ENCODE assay signal across 23 cellular contexts in the genomic region with DNA sequence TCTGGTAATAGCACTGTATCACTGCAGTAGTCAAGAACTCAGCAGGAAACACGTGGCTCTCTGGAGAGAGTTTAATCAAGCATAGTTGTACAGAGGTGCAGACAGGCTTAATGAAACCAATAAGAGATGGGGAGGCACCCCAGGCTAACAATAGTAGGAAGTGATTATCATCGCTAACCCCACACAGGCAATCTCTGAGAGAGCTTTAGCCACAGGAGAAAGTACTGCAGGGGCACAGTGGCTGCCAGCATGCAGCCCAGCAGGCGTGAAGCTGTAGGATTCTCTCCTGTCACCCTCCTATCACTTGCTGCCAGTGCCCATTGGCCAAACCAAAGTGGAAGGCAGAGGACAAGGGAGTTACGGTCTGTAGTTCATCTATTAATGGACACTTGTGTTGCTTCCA.
DNase-seq lines count a peak whose midpoint lies in the region; ATAC-seq and TF ChIP-seq lines count a peak whose summit lies in the region.
"Had no signal": no experiment of that assay in that cellular context is flagged by ENCODE, and none has a peak within 500 bp of the region (broad histone marks: within the 10 kb centered on the region; RNA-seq: fewer than 3 reads in every experiment).

No MANE protein-coding gene starts in this region.

- no peak for TF ChIP-seq CTCF in glutamatergic neuron (IDR thresholded peaks at IDR 0.05; ENCODE audit: partially characterized antibody, unreplicated experiment)
- TF ChIP-seq CTCF in smooth muscle cell (IDR thresholded peaks at IDR 0.05; ENCODE audit: borderline replicate concordance, insufficient read depth, poor library complexity, severe bottlenecking) = no peak

- H3K9ac ChIP-seq in smooth muscle cell (ENCODE audit: low read depth) = no peak overlapping the region

- H3K36me3 Mint-ChIP-seq in glutamatergic neuron (ENCODE audit: unreplicated experiment) = no peaks in the 10 kb centered on the region
- no peaks in the 10 kb centered on the region for H3K36me3 Mint-ChIP-seq in stimulated activated memory B cell treated with anti-CD40 and anti-IgM and Interleukin-4, amounts not matched to agents 10 μg/mL and 1 μg/mL and 100 μg/mL, for 72 hours
- H3K36me3 Mint-ChIP-seq: natural killer cell treated with Interleukin-12 subunit alpha and Interleukin-12 subunit beta and Interleukin-15 and Interleukin-18, amount 100 ng/mL, for 72 hours had no signal

- peaks cover 1% of the 10 kb centered on the region for H3K9me3 Mint-ChIP-seq in glutamatergic neuron (ENCODE audit: unreplicated experiment)
- no peaks in the 10 kb centered on the region for H3K9me3 Mint-ChIP-seq in stimulated activated memory B cell treated with anti-CD40 and anti-IgM and Interleukin-4, amounts not matched to agents 10 μg/mL and 1 μg/mL and 100 μg/mL, for 72 hours
- H3K9me3 Mint-ChIP-seq: H9; natural killer cell treated with Interleukin-12 subunit alpha and Interleukin-12 subunit beta and Interleukin-15 and Interleukin-18, amount 100 ng/mL, for 72 hours had no signal

- H3K4me1 Mint-ChIP-seq in glutamatergic neuron (ENCODE audit: low read depth, unreplicated experiment) = peaks cover 27% of the 10 kb centered on the region
- H3K4me1 Mint-ChIP-seq in stimulated activated memory B cell treated with anti-CD40 and anti-IgM and Interleukin-4, amounts not matched to agents 10 μg/mL and 1 μg/mL and 100 μg/mL, for 72 hours = no peaks in the 10 kb centered on the region
- H3K4me1 Mint-ChIP-seq: H9 had no signal

- H3K9me3 ChIP-seq in smooth muscle cell (replicated peaks; ENCODE audit: low read depth) = no peaks in the 10 kb centered on the region

- DNase-seq in NCI-H2107 treated with DMSO at 0.1 percent for 48 hours (lab: John Stamatoyannopoulos, UW; ENCODE audit: unreplicated experiment) = peak; percentile 3
- DNase-seq in NCI-H2107 (lab: John Stamatoyannopoulos, UW) = no peak
- DNase-seq in NCI-H1436 (lab: John Stamatoyannopoulos, UW) = peak; percentile 16
- no peak for DNase-seq in glutamatergic neuron
- DNase-seq in smooth muscle cell (lab: John Stamatoyannopoulos, UW; ENCODE audit: unreplicated experiment) = no peak
- no peak for DNase-seq in HPDE6-E6E7 (ENCODE audit: extremely low spot score)
- DNase-seq: 8988T; activated CD4-positive, alpha-beta T cell treated with anti-CD3 and anti-CD28 coated beads for 48 hours; activated effector memory CD4-positive, alpha-beta T cell treated with Interleukin-2 at 50 U/mL for 16 hours; amniotic stem cell; central memory CD4-positive, alpha-beta T cell; DMS 273 treated with DMSO at 0.1 percent for 48 hours; effector CD4-positive, alpha-beta T cell; GF-D8; H9; KG1; NCI-H1092; NCI-H226; stimulated activated CD8-positive, alpha-beta memory T cell treated with anti-CD3 and anti-CD28 coated beads, Interleukin-4, amount 100 ng/mL, for 48 hours had no signal

- H3K79me2 ChIP-seq in smooth muscle cell (ENCODE audit: low read depth) = no peaks in the 10 kb centered on the region

- no peaks in the 10 kb centered on the region for H3K36me3 ChIP-seq in smooth muscle cell (ENCODE audit: low read depth)

- 81% methylated on average over 4 of the region's 4 CpGs for WGBS in smooth muscle cell (ENCODE audit: low lambda C conversion rate)

- H3K27ac Mint-ChIP-seq in glutamatergic neuron (ENCODE audit: unreplicated experiment) = peak overlapping the region; percentile 65
- no peak overlapping the region for H3K27ac Mint-ChIP-seq in stimulated activated memory B cell treated with anti-CD40 and anti-IgM and Interleukin-4, amounts not matched to agents 10 μg/mL and 1 μg/mL and 100 μg/mL, for 72 hours
- H3K27ac Mint-ChIP-seq: H9; natural killer cell treated with Interleukin-12 subunit alpha and Interleukin-12 subunit beta and Interleukin-15 and Interleukin-18, amount 100 ng/mL, for 72 hours had no signal

- H3F3A ChIP-seq in smooth muscle cell (ENCODE audit: low read depth) = no peaks in the 10 kb centered on the region

- no peaks in the 10 kb centered on the region for H3K27me3 Mint-ChIP-seq in glutamatergic neuron (ENCODE audit: unreplicated experiment)
- peaks cover 4% of the 10 kb centered on the region for H3K27me3 Mint-ChIP-seq in stimulated activated memory B cell treated with anti-CD40 and anti-IgM and Interleukin-4, amounts not matched to agents 10 μg/mL and 1 μg/mL and 100 μg/mL, for 72 hours

- no peaks in the 10 kb centered on the region for H4K20me1 ChIP-seq in smooth muscle cell (ENCODE audit: low read depth)

- no peak overlapping the region for H3K27ac ChIP-seq in smooth muscle cell (ENCODE audit: low read depth)
- H3K27ac ChIP-seq: RWPE1 had no signal

- no peaks in the 10 kb centered on the region for H3K4me1 ChIP-seq in smooth muscle cell (ENCODE audit: low read depth)

- no peak overlapping the region for H2AFZ ChIP-seq in smooth muscle cell (ENCODE audit: low read depth)

- H3K4me2 ChIP-seq in smooth muscle cell = no peak overlapping the region

- H3K4me3 Mint-ChIP-seq in glutamatergic neuron (ENCODE audit: unreplicated experiment) = no peak overlapping the region
- no peak overlapping the region for H3K4me3 Mint-ChIP-seq in stimulated activated memory B cell treated with anti-CD40 and anti-IgM and Interleukin-4, amounts not matched to agents 10 μg/mL and 1 μg/mL and 100 μg/mL, for 72 hours
- H3K4me3 Mint-ChIP-seq: H9; natural killer cell treated with Interleukin-12 subunit alpha and Interleukin-12 subunit beta and Interleukin-15 and Interleukin-18, amount 100 ng/mL, for 72 hours had no signal

- H3K4me3 ChIP-seq in smooth muscle cell = no peak overlapping the region

- H3K27me3 ChIP-seq in smooth muscle cell (ENCODE audit: low read depth) = peaks cover 10% of the 10 kb centered on the region

- peak; percentile 47 for ATAC-seq in stimulated activated memory B cell treated with anti-CD40 and anti-IgM and Interleukin-4, amounts not matched to agents 10 μg/mL and 1 μg/mL and 100 μg/mL, for 72 hours
- no peak for ATAC-seq in HG02642 (IDR thresholded peaks at IDR 0.05; ENCODE audit: poor library complexity, unreplicated experiment)
- ATAC-seq: natural killer cell treated with Interleukin-12 subunit alpha and Interleukin-12 subunit beta and Interleukin-15 and Interleukin-18, amount 100 ng/mL, for 72 hours had no signal

Comparison
In these comparisons a context has a peak if more than half of its experiments do, and no peak if none do; other contexts are left out.
1. DNase-seq: peak in NCI-H2107 treated with DMSO at 0.1 percent for 48 hours (single experiment) and NCI-H1436 (single experiment); none in NCI-H2107 (single experiment), glutamatergic neuron (single experiment), smooth muscle cell (single experiment) and HPDE6-E6E7 (single experiment).